Comparison of ENCODE assay signal across 7 cellular contexts in the genomic region with DNA sequence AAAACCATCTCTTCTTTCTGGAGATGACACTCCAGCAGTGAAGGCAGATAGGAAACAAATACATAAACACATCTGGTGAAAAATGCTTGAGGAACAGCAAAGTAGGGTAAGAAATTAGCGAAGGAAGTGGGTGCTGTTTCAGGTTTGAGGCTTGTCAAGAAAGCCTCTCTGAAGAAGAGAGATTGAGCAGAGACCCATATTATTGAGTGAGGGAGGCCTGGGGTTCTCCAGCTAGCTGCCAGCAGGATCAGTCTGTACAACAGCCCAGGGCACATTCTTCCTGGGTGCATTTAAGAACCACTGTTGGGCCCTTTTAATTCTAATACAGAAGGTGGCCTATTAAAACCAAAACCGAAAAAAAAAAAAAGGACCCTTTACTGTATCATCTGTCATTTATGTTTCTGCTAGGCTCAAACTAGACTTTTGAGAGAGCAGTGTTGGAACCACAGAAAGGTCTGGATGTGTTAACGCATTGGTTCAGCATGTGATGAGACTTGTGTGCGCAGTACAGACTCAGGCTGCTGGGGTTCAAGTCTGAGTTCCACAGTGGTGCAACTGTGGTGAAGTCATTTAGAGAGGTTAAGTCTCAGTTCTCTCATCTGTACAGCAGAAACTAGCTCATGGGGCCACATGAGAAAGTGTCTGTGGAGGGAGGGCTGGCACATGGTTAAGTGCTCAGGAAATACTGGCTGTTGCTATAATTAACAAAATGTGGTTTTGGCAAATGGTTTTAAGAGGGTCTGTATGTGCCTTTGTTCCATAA. TPM values are rescaled to one million over a fixed set of nuclear protein-coding genes. Genes with fewer than 3 reads are reported as not detected.
A peak's percentile ranks its signal among the peaks of the same experiment; 100 is the strongest.
DNase-seq lines count a peak whose midpoint lies in the region; ATAC-seq and TF ChIP-seq lines count a peak whose summit lies in the region.

No MANE protein-coding gene starts in this region.

- no peaks in the 10 kb centered on the region for H3K36me3 ChIP-seq in transverse colon

- H3K9me3 ChIP-seq in transverse colon, result no peaks in the 10 kb centered on the region

- no peak for TF ChIP-seq EP300 in transverse colon (IDR thresholded peaks at IDR 0.05; ENCODE audit: low read depth)

- TF ChIP-seq POLR2A in transverse colon (IDR thresholded peaks at IDR 0.05), result no peak

- peaks cover 0 to 18% (median 0%) of the 10 kb centered on the region in 4 donors for H3K4me1 ChIP-seq in transverse colon

- no peak overlapping the region for H3K27ac ChIP-seq in transverse colon

- intact Hi-C loops in transverse colon (cut with DNase I; ENCODE audit: low total_unique reads), result no loop called here

- peak; percentile 91 for ATAC-seq in GM19324 (IDR thresholded peaks at IDR 0.05; ENCODE audit: low FRiP score, unreplicated experiment)
- ATAC-seq in HG02981 (IDR thresholded peaks at IDR 0.05; ENCODE audit: unreplicated experiment), result peak; percentile 86

- no peaks in the 10 kb centered on the region for H3K9me3 Mint-ChIP-seq in T-helper 2 cell treated with Interferon-gamma antibody and Interleukin-4, amounts not matched to agents 5 μg/mL and 100 μg/mL, for 36 hours

- H3K36me3 Mint-ChIP-seq in T-helper 2 cell treated with Interferon-gamma antibody and Interleukin-4, amounts not matched to agents 5 μg/mL and 100 μg/mL, for 36 hours (ENCODE audit: low read depth), result peaks cover 20% of the 10 kb centered on the region

- H3K4me1 Mint-ChIP-seq in T-helper 2 cell treated with Interferon-gamma antibody and Interleukin-4, amounts not matched to agents 5 μg/mL and 100 μg/mL, for 36 hours (ENCODE audit: low read depth), result peaks cover 42% of the 10 kb centered on the region

- 80 to 92% methylated on average over 4 of the region's 4 CpGs for WGBS in transverse colon (ENCODE audit: low coverage in 1 of 2), 2 donors

- peak overlapping the region; percentile 71 for H3K4me3 Mint-ChIP-seq in T-helper 2 cell treated with Interferon-gamma antibody and Interleukin-4, amounts not matched to agents 5 μg/mL and 100 μg/mL, for 36 hours

- DNase-seq in T-helper 2 cell treated with Interferon-gamma antibody and Interleukin-4, amounts not matched to agents 5 μg/mL and 100 μg/mL, for 36 hours (ENCODE audit: low spot score), result peak; percentile 30
- DNase-seq in stimulated activated CD4-positive, alpha-beta T cell treated with anti-CD3 and anti-CD28 coated beads, Interleukin-4, amount 100 ng/mL, for 24 hours, result peak; percentile 56
- DNase-seq in transverse colon (no peak), NCI-H446 treated with DMSO at 0.1 percent for 48 hours (lab: John Stamatoyannopoulos, UW) (no peak), NCI-H187 (lab: John Stamatoyannopoulos, UW) (no peak)

- peaks cover 50% of the 10 kb centered on the region for H3K27me3 Mint-ChIP-seq in T-helper 2 cell treated with Interferon-gamma antibody and Interleukin-4, amounts not matched to agents 5 μg/mL and 100 μg/mL, for 36 hours (ENCODE audit: low read depth)

- peak overlapping the region; percentile 38 for H3K27ac Mint-ChIP-seq in T-helper 2 cell treated with Interferon-gamma antibody and Interleukin-4, amounts not matched to agents 5 μg/mL and 100 μg/mL, for 36 hours

- in situ Hi-C loops in transverse colon (cut with MboI; ENCODE audit: low pct_ligation_motif_present in 1 of 4, low pct_unique_long_range_greater_than_20kb in 1 of 4, low sequenced_read_pairs in 3 of 4), result no loop called here

- TF ChIP-seq CTCF in transverse colon (IDR thresholded peaks at IDR 0.05), result no peak

- H3K4me3 ChIP-seq in transverse colon, result no peak overlapping the region

- no peaks in the 10 kb centered on the region for H3K27me3 ChIP-seq in transverse colon

RNA-seq across cellular contexts. Expression of gene MGAT5, which starts 28.9 kb away (rescaled TPM):
- total RNA-seq in transverse colon, result 10 to 100 TPM; 23.6 to 67.6 (median 55.2) TPM

Comparison
In these comparisons a context has a peak if more than half of its experiments do, and no peak if none do; other contexts are left out.
1. DNase-seq: peak in T-helper 2 cell treated with Interferon-gamma antibody and Interleukin-4, amounts not matched to agents 5 μg/mL and 100 μg/mL, for 36 hours (single experiment) and stimulated activated CD4-positive, alpha-beta T cell treated with anti-CD3 and anti-CD28 coated beads, Interleukin-4, amount 100 ng/mL, for 24 hours (single experiment); none in transverse colon (single experiment), NCI-H446 treated with DMSO at 0.1 percent for 48 hours (single experiment) and NCI-H187 (0 of 2).